Comparison of ENCODE assay signal across 8 cellular contexts in genomic region chr3:46372492-46373359, GRCh38. TPM values are rescaled to one million over a fixed set of nuclear protein-coding genes. Genes with fewer than 3 reads are reported as not detected.
DNase-seq lines count a peak whose midpoint lies in the region; ATAC-seq, FAIRE-seq and TF ChIP-seq lines count a peak whose summit lies in the region.
"Had no signal": no experiment of that assay in that cellular context is flagged by ENCODE, and none has a peak within 500 bp of the region (broad histone marks: within the 10 kb centered on the region; RNA-seq: fewer than 3 reads in every experiment).

No MANE protein-coding gene starts in this region.

- SMC1A ChIA-PET in GM12878 (lab: Charles Lee; ENCODE audit: uncharacterized antibody, unreplicated experiment) = interaction anchor here (0.6 to 15.8 kb wide), 19 partner anchors 11 to 434 kb away, joined by 3 to 581 read pairs (median 7); partner anchors contain the start of genes CCR1 and CCR2

- no peak overlapping the region for H3K4me2 ChIP-seq in GM12878 (ENCODE audit: control insufficient read depth, insufficient read depth)

- H3K27me3 ChIP-seq in GM12878 (replicated peaks in 1 of 2; ENCODE audit: control insufficient read depth in 2 of 2, insufficient read depth in 2 of 2, low read length in 1 of 2) = peaks cover 0 to 3% of the 10 kb centered on the region in 2 experiments; a peak in 2 of 4 replicates

- peak; percentile 43 for DNase-seq in GDM1 (lab: John Stamatoyannopoulos, UW)
- peak; percentile 73 to 76 for DNase-seq in Kasumi-1 (lab: John Stamatoyannopoulos, UW)
- no peak for DNase-seq in GM12878 (ENCODE audit: low read depth, low spot score)
- peak; percentile 56 for DNase-seq in myocyte (ENCODE audit: low read depth)
- DNase-seq in 8988T = no peak

- no peak overlapping the region for H3K4me3 ChIP-seq in GM12878

- RAD21 ChIA-PET in GM12878 (lab: Charles Lee; ENCODE audit: unreplicated experiment) = interaction anchor here (0.8 to 13.5 kb wide), 17 partner anchors 9 to 612 kb away, joined by 3 to 421 read pairs (median 4); partner anchors contain the start of genes CCR1 and CCR2

- no peak overlapping the region for H3K9ac ChIP-seq in GM12878 (ENCODE audit: control insufficient read depth, insufficient read depth, low read length)

- no peaks in the 10 kb centered on the region for H3K9me3 ChIP-seq in GM12878 (replicated peaks; ENCODE audit: control insufficient read depth, insufficient read depth, low read length)

- no TSS peak for BruUV-seq in GM12878 (replicated peaks; lab: Mats Ljungman, UMichigan)

- TF ChIP-seq POLR2A in GM12878 (IDR thresholded peaks at IDR 0.05; ENCODE audit: low read depth, low read length) = no peak

- no peak overlapping the region for H2AFZ ChIP-seq in GM12878 (ENCODE audit: control insufficient read depth, low read depth, low read length)

- peak; percentile 68 to 76 (median 70) for TF ChIP-seq CTCF in GM12878 (IDR thresholded peaks at IDR 0.05 in 2 of 3, conservative IDR thresholded peaks at IDR 0.05 in 1 of 3; ENCODE audit: control insufficient read depth in 2 of 3, extremely low read depth in 1 of 3, insufficient read depth in 1 of 3, low read depth in 3 of 3, low read length in 3 of 3)

- H3K27ac ChIP-seq in GM12878 (ENCODE audit: control insufficient read depth, insufficient read depth) = no peak overlapping the region

- POLR2A ChIA-PET in GM12878 (lab: Charles Lee) = interaction anchor here (1.0 to 4.0 kb wide), 4 partner anchors 23 to 165 kb away, joined by 3 to 16 read pairs (median 4); partner anchors contain the start of gene CCR1

- H3K79me2 ChIP-seq in GM12878 (ENCODE audit: control insufficient read depth, insufficient read depth, low read length) = no peaks in the 10 kb centered on the region

- TF ChIP-seq RAD21 in GM12878 (IDR thresholded peaks at IDR 0.05; ENCODE audit: insufficient read depth, low read depth, low read length) = peak; percentile 92

- 56% methylated on average over 9 of the region's 9 CpGs for WGBS in GM12878 (ENCODE audit: insufficient coverage, insufficient replicate concordance, low lambda C conversion rate, missing lambda C conversion rate)

- no peak for TF ChIP-seq EP300 in GM12878 (IDR thresholded peaks at IDR 0.05; ENCODE audit: borderline replicate concordance in 1 of 2, control insufficient read depth in 1 of 2, low read depth in 2 of 2, low read length in 2 of 2)

- peak; percentile 52 for FAIRE-seq in GM12878 (lab: Jason Lieb, UNC)

- H4K20me1 ChIP-seq in GM12878 (ENCODE audit: control insufficient read depth, insufficient read depth) = no peaks in the 10 kb centered on the region

- intact Hi-C loops in GM12878 (cut with micrococcal nuclease; ENCODE audit: unreplicated experiment) = loop anchor here (1.0 to 10.0 kb wide), 4 partner anchors 96 to 284 kb away; no protein-coding TSS in a partner anchor

- no peaks in the 10 kb centered on the region for H3K36me3 ChIP-seq in GM12878 (ENCODE audit: control insufficient read depth in 2 of 2, insufficient read depth in 2 of 2, low read length in 1 of 2)

- peaks cover 14% of the 10 kb centered on the region for H3K4me1 ChIP-seq in GM12878 (ENCODE audit: control insufficient read depth, insufficient read depth, low read length)

- in situ Hi-C loops in GM12878 (cut with MboI) = loop anchor here (5.0 to 10.0 kb wide), 4 partner anchors 160 to 608 kb away; no protein-coding TSS in a partner anchor

- CTCF ChIA-PET in GM12878 (lab: Yijun Ruan, JAX) = interaction anchor here (0.6 to 21.1 kb wide), 22 partner anchors 8 to 436 kb away, joined by 3 to 714 read pairs (median 5); partner anchors contain the start of gene CCR1

- ATAC-seq in GM12878 (peak; percentile 21; the same call in 1 of the 3 replicates), HG03159 (IDR thresholded peaks at IDR 0.05; ENCODE audit: unreplicated experiment) (no peak), HG02981 (IDR thresholded peaks at IDR 0.05; ENCODE audit: unreplicated experiment) (no peak)
- ATAC-seq: naive thymus-derived CD8-positive, alpha-beta T cell had no signal

TF ChIP-seq in GM12878, 131 proteins besides CTCF, POLR2A, EP300 and RAD21:
- TF ChIP-seq IRF4 (IDR thresholded peaks at IDR 0.05; ENCODE audit: low read depth, low read length) = no peak
- TF ChIP-seq SIX5 (IDR thresholded peaks at IDR 0.05; ENCODE audit: low read depth, low read length, severe bottlenecking) = no peak
- peak; percentile 69 for TF ChIP-seq SMC3 (IDR thresholded peaks at IDR 0.05; ENCODE audit: borderline replicate concordance, low read length)
- no peak for TF ChIP-seq NFYA (IDR thresholded peaks at IDR 0.05; ENCODE audit: borderline replicate concordance, low read depth, low read length)
- no peak for TF ChIP-seq PAX8 (IDR thresholded peaks at IDR 0.05)
- no peak for TF ChIP-seq PAX5 (IDR thresholded peaks at IDR 0.05; ENCODE audit: borderline replicate concordance, low read depth, low read length)

RNA-seq across cellular contexts. Expression of gene CCR5, which starts 2.0 kb away (rescaled TPM):
- total RNA-seq in GM12878 (2013; cell fraction: nucleolus; rRNA removed) = not detected in 2 replicates
- 0.17 and 0.27 TPM in 2 replicates for total RNA-seq in GM12878 (2014; rRNA removed)
- 0.92 and 1.2 TPM in 2 replicates for total RNA-seq in GM12878 (2014; rRNA removed; fragmentation: Illumina TruSeq; extraction: Trizol)
- total RNA-seq in GM12878 (2021) = 1.2 TPM in 2 replicates
- 0.17 TPM for polyA plus RNA-seq in GM12878 (2011; ENCODE audit: low read depth)
- polyA plus RNA-seq in GM12878 (2011; rRNA removed) = not detected in 2 replicates
- not detected in 2 replicates for polyA plus RNA-seq in GM12878 (2011; cell fraction: cytosol; rRNA removed)
- not detected in 2 replicates for polyA plus RNA-seq in GM12878 (2011; cell fraction: nucleus; rRNA removed)
- polyA plus RNA-seq in GM12878 (2012) = 0.21 and 0.24 TPM in 2 replicates
- 1.6 TPM in 2 replicates for polyA plus RNA-seq in GM12878 (2014; fragmentation: Illumina TruSeq; extraction: Trizol)
- polyA plus RNA-seq in GM12878 (2014; fragmentation: Nextera tagmentation; extraction: Ambion mirVana) = under 1 TPM; 0.21 to 0.51 TPM
- polyA plus RNA-seq in GM12878 (2014; rRNA removed) = 0.94 and 1.2 TPM in 2 replicates
- polyA plus RNA-seq in GM12878 (2016; fragmentation: Nextera tagmentation; extraction: Ambion mirVana) = under 1 TPM; 0.49 to 0.82 TPM
- not detected in 2 replicates for polyA minus RNA-seq in GM12878 (2011; rRNA and poly(A)+ RNA removed)
- polyA minus RNA-seq in GM12878 (2011; cell fraction: cytosol; rRNA and poly(A)+ RNA removed) = not detected in 2 replicates
- not detected in 2 replicates for polyA minus RNA-seq in GM12878 (2011; cell fraction: nucleus; rRNA and poly(A)+ RNA removed)
- not detected in 2 replicates for total RNA-seq in myocyte
- polyA plus RNA-seq in myocyte (2012) = 0.08 TPM

RNA-seq across cellular contexts. Expression of gene CCR2, which starts 18.8 kb away (rescaled TPM):
- total RNA-seq in GM12878 (2013; cell fraction: nucleolus; rRNA removed) = not detected in 2 replicates
- total RNA-seq in GM12878 (2014; rRNA removed) = 3.6 and 4.4 TPM in 2 replicates
- 4.3 and 4.4 TPM in 2 replicates for total RNA-seq in GM12878 (2014; rRNA removed; fragmentation: Illumina TruSeq; extraction: Trizol)
- 2.5 and 3.5 TPM in 2 replicates for total RNA-seq in GM12878 (2021)
- polyA plus RNA-seq in GM12878 (2011; ENCODE audit: low read depth) = 0.18 TPM
- polyA plus RNA-seq in GM12878 (2011; rRNA removed) = not detected in 2 replicates
- not detected in 2 replicates for polyA plus RNA-seq in GM12878 (2011; cell fraction: cytosol; rRNA removed)
- not detected in 2 replicates for polyA plus RNA-seq in GM12878 (2011; cell fraction: nucleus; rRNA removed)
- polyA plus RNA-seq in GM12878 (2012) = 0.32 and 0.80 TPM in 2 replicates
- 3.6 and 4.1 TPM in 2 replicates for polyA plus RNA-seq in GM12878 (2014; fragmentation: Illumina TruSeq; extraction: Trizol)
- 1 to 10 TPM; 2.5 to 4.7 TPM for polyA plus RNA-seq in GM12878 (2014; fragmentation: Nextera tagmentation; extraction: Ambion mirVana)
- polyA plus RNA-seq in GM12878 (2014; rRNA removed) = 2.1 and 2.7 TPM in 2 replicates
- 1 to 10 TPM; 1.9 to 2.7 TPM for polyA plus RNA-seq in GM12878 (2016; fragmentation: Nextera tagmentation; extraction: Ambion mirVana)
- polyA minus RNA-seq in GM12878 (2011; rRNA and poly(A)+ RNA removed) = not detected in 2 replicates
- polyA minus RNA-seq in GM12878 (2011; cell fraction: cytosol; rRNA and poly(A)+ RNA removed) = not detected in 2 replicates
- not detected in 2 replicates for polyA minus RNA-seq in GM12878 (2011; cell fraction: nucleus; rRNA and poly(A)+ RNA removed)
- total RNA-seq in myocyte = not detected in 2 replicates
- polyA plus RNA-seq in myocyte (2012) = 0.09 TPM

RNA-seq across cellular contexts. Expression of gene CCRL2, which starts 34.3 kb away (rescaled TPM):
- total RNA-seq in GM12878 (2013; cell fraction: nucleolus; rRNA removed) = not detected in 2 replicates
- total RNA-seq in GM12878 (2014; rRNA removed) (2.1 and 2.3 TPM in 2 replicates), GM12878 (2014; rRNA removed; fragmentation: Illumina TruSeq; extraction: Trizol) (1.8 and 2.2 TPM in 2 replicates), GM12878 (2021) (1.6 and 2.1 TPM in 2 replicates), myocyte (0.78 and 2.1 TPM in 2 replicates)
- 1.1 TPM for polyA plus RNA-seq in GM12878 (2011; ENCODE audit: low read depth)
- polyA plus RNA-seq in GM12878 (2011; rRNA removed) (0.04 TPM in 1 of 2 replicates, not detected in the other), GM12878 (2014; fragmentation: Illumina TruSeq; extraction: Trizol) (1.7 and 2.1 TPM in 2 replicates), GM12878 (2014; fragmentation: Nextera tagmentation; extraction: Ambion mirVana) (1 to 10 TPM; 1.5 to 2.2 TPM), GM12878 (2014; rRNA removed) (1.6 and 2.5 TPM in 2 replicates), GM12878 (2016; fragmentation: Nextera tagmentation; extraction: Ambion mirVana) (1 to 10 TPM; 1.2 to 1.7 TPM)
- polyA plus RNA-seq in GM12878 (2011; cell fraction: cytosol; rRNA removed) = 0.06 and 0.07 TPM in 2 replicates
- 0.12 TPM in 1 of 2 replicates, not detected in the other for polyA plus RNA-seq in GM12878 (2011; cell fraction: nucleus; rRNA removed)
- 0.66 and 0.84 TPM in 2 replicates for polyA plus RNA-seq in GM12878 (2012)
- 0.52 TPM in 1 of 2 replicates, not detected in the other for polyA minus RNA-seq in GM12878 (2011; rRNA and poly(A)+ RNA removed)
- not detected in 2 replicates for polyA minus RNA-seq in GM12878 (2011; cell fraction: cytosol; rRNA and poly(A)+ RNA removed)
- not detected in 2 replicates for polyA minus RNA-seq in GM12878 (2011; cell fraction: nucleus; rRNA and poly(A)+ RNA removed)
- polyA plus RNA-seq in myocyte (2012) = 0.87 TPM

Comparison
In these comparisons a context has a peak if more than half of its experiments do, and no peak if none do; other contexts are left out.
1. DNase-seq: peak in GDM1 (single experiment), Kasumi-1 (2 of 2) and myocyte (single experiment); none in GM12878 (single experiment) and 8988T (single experiment).